In genomic region chr2:5041501-5041900, GRCh38 we compare ENCODE assay signal across 1 cellular context.
TF ChIP-seq lines count a peak whose summit lies in the region.

No MANE protein-coding gene starts in this region.

TF ChIP-seq in HepG2, 621 proteins besides CTCF, POLR2A, EP300 and RAD21 (continued from another document):
- TF ChIP-seq ZHX1 (CRISPR knock-in tag; IDR thresholded peaks at IDR 0.05; ENCODE audit: low read depth) (no peak), ONECUT2 (CRISPR knock-in tag; IDR thresholded peaks at IDR 0.05) (no peak), WIZ (CRISPR knock-in tag; IDR thresholded peaks at IDR 0.05) (no peak), PCBP2 (optimal IDR thresholded peaks at IDR 0.05; ENCODE audit: low read depth, low read length, poor library complexity, severe bottlenecking) (peak; percentile 96)
